10 cellular contexts compared by ENCODE assay signal in the genomic region with DNA sequence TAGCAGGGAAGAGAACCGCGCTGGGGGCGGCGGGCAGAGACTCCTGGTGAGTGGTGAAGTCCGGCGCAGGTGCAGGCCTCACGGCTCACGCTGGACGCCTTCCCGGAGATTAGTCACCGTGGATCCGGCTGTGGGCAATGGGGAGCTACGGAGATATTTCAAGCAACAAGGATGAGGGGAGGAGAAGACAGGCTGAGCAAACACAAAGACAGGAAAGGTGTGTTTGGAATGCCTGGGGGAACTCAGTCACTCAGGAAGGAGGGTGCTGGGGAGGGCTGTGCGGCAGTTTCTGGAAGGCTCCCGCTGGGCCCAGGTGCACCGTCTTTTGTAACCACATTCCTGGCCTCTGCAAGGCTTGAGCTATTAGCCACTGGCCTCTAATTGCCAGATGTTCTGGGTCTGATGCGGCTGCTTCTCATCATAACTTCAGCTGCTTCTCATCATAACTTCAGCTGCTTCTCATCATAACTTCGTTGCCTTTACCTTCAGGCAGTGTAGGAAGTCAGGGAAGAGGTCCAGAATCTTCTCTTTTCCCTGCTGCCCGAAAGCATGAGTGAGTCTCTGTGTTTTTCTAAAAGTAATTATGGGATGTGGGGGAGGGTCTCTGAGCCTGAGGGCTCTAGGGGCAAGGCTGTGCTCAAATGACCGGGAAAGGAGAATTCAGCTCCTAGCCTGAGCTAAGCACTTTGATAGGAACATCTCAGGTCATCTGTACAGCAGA.
DNase-seq lines count a peak whose midpoint lies in the region; ATAC-seq, FAIRE-seq and TF ChIP-seq lines count a peak whose summit lies in the region.
"Had no signal": no experiment of that assay in that cellular context is flagged by ENCODE, and none has a peak within 500 bp of the region (broad histone marks: within the 10 kb centered on the region; RNA-seq: fewer than 3 reads in every experiment).

No MANE protein-coding gene starts in this region.

- H3K9ac ChIP-seq in astrocyte (ENCODE audit: low read length): peak overlapping the region; percentile 45
- H3K9ac ChIP-seq in skeletal muscle satellite cell (ENCODE audit: low read depth, low read length): no peak overlapping the region

- H3K27ac Mint-ChIP-seq in astrocyte (ENCODE audit: unreplicated experiment): peak overlapping the region; percentile 16
- H3K27ac Mint-ChIP-seq: activated CD4-positive, alpha-beta memory T cell treated with anti-CD3 and anti-CD28 coated beads for 36 hours had no signal

- H3K4me1 Mint-ChIP-seq in astrocyte (ENCODE audit: low read depth, unreplicated experiment): peaks cover 15% of the 10 kb centered on the region

- H3K9me3 ChIP-seq in astrocyte (ENCODE audit: insufficient read depth, low read depth, low read length): no peaks in the 10 kb centered on the region
- no peaks in the 10 kb centered on the region for H3K9me3 ChIP-seq in iPS-18c (ENCODE audit: control insufficient read depth, insufficient read depth, low read length)
- no peaks in the 10 kb centered on the region for H3K9me3 ChIP-seq in skeletal muscle satellite cell (replicated peaks; ENCODE audit: low read length)
- no peaks in the 10 kb centered on the region for H3K9me3 ChIP-seq in OCI-LY7 (ENCODE audit: low read length)

- no peak for TF ChIP-seq CTCF in astrocyte (IDR thresholded peaks at IDR 0.05; ENCODE audit: insufficient read depth, low read depth, low read length)
- TF ChIP-seq CTCF in OCI-LY7 (conservative IDR thresholded peaks at IDR 0.05; ENCODE audit: low read length): no peak

- no peaks in the 10 kb centered on the region for H4K20me1 ChIP-seq in astrocyte (ENCODE audit: insufficient read depth, low read length)
- no peaks in the 10 kb centered on the region for H4K20me1 ChIP-seq in OCI-LY7 (ENCODE audit: insufficient read depth, low read length)

- peaks cover 9% of the 10 kb centered on the region for H3K9me3 Mint-ChIP-seq in astrocyte (ENCODE audit: unreplicated experiment)
- H3K9me3 Mint-ChIP-seq: activated CD4-positive, alpha-beta memory T cell treated with anti-CD3 and anti-CD28 coated beads for 36 hours had no signal

- H3K4me3 Mint-ChIP-seq in astrocyte (ENCODE audit: unreplicated experiment): no peak overlapping the region
- H3K4me3 Mint-ChIP-seq: activated CD4-positive, alpha-beta memory T cell treated with anti-CD3 and anti-CD28 coated beads for 36 hours had no signal

- H3K79me2 ChIP-seq in astrocyte (ENCODE audit: insufficient read depth, low read length) (no peaks in the 10 kb centered on the region), OCI-LY7 (ENCODE audit: insufficient read depth, low read depth, low read length) (no peaks in the 10 kb centered on the region)

- peaks cover 22% of the 10 kb centered on the region for H3K36me3 Mint-ChIP-seq in astrocyte (ENCODE audit: low read depth, unreplicated experiment)
- H3K36me3 Mint-ChIP-seq: activated CD4-positive, alpha-beta memory T cell treated with anti-CD3 and anti-CD28 coated beads for 36 hours had no signal

- no peak for FAIRE-seq in astrocyte (lab: Jason Lieb, UNC)
- FAIRE-seq: endometrium had no signal

- DNase-seq in HS-5 (ENCODE audit: low read depth) (peak; percentile 80), astrocyte (ENCODE audit: low read depth) (peak; percentile 90), OCI-LY7 (ENCODE audit: low spot score) (no peak), NCI-H1436 (lab: John Stamatoyannopoulos, UW) (no peak), HUDEP-2 (lab: John Stamatoyannopoulos, UW; ENCODE audit: unreplicated experiment in 76 of 76) (no peak)
- DNase-seq: activated CD4-positive, alpha-beta memory T cell treated with anti-CD3 and anti-CD28 coated beads for 36 hours had no signal

- no TSS peak for BruUV-seq in OCI-LY7 (replicated peaks; lab: Mats Ljungman, UMichigan)

- H3K4me1 ChIP-seq in astrocyte (ENCODE audit: insufficient read depth, low read length) (peaks cover 17% of the 10 kb centered on the region), skeletal muscle satellite cell (ENCODE audit: control insufficient read depth, insufficient read depth, low read length) (peaks cover 29% of the 10 kb centered on the region), OCI-LY7 (ENCODE audit: insufficient read depth, low read length, poor library complexity, severe bottlenecking) (no peaks in the 10 kb centered on the region)

- CTCF ChIA-PET in OCI-LY7 (lab: Charles Lee; ENCODE audit: unreplicated experiment): no interaction called here

- H3K4me2 ChIP-seq in astrocyte (ENCODE audit: low read length): peak overlapping the region; percentile 56
- peak overlapping the region; percentile 17 for H3K4me2 ChIP-seq in skeletal muscle satellite cell (ENCODE audit: low read length)
- no peak overlapping the region for H3K4me2 ChIP-seq in OCI-LY7 (ENCODE audit: low read length)

- H3K36me3 ChIP-seq in astrocyte (ENCODE audit: insufficient read depth, low read length) (peaks cover 13% of the 10 kb centered on the region), skeletal muscle satellite cell (ENCODE audit: insufficient read depth, low read length) (peaks cover 13% of the 10 kb centered on the region), OCI-LY7 (ENCODE audit: insufficient read depth, low read length) (no peaks in the 10 kb centered on the region)

- H3K27ac ChIP-seq in astrocyte (ENCODE audit: low read depth, low read length) (peak overlapping the region; percentile 66), OCI-LY7 (ENCODE audit: low read depth, low read length, poor library complexity, severe bottlenecking) (no peak overlapping the region)

- no peaks in the 10 kb centered on the region for H3K27me3 ChIP-seq in astrocyte (ENCODE audit: insufficient read depth, low read length)
- no peaks in the 10 kb centered on the region for H3K27me3 ChIP-seq in skeletal muscle satellite cell (ENCODE audit: control insufficient read depth, insufficient read depth, low read length)

- H3K4me3 ChIP-seq in astrocyte (ENCODE audit: insufficient read depth, low read depth, low read length) (no peak overlapping the region), iPS-18c (ENCODE audit: insufficient read depth, low read depth, low read length) (peak overlapping the region; percentile 36; the same call in 1 of the 2 replicates), skeletal muscle satellite cell (ENCODE audit: low read length) (no peak overlapping the region), OCI-LY7 (ENCODE audit: low read depth, low read length, poor library complexity, severe bottlenecking) (no peak overlapping the region)

- intact Hi-C loops in OCI-LY7 (cut with micrococcal nuclease; ENCODE audit: unreplicated experiment): no loop called here

- no peak overlapping the region for H2AFZ ChIP-seq in astrocyte (ENCODE audit: low read depth, low read length)
- no peak overlapping the region for H2AFZ ChIP-seq in OCI-LY7 (ENCODE audit: low read length)

- H3K9me2 ChIP-seq in OCI-LY7 (ENCODE audit: insufficient read depth, low read length): no peaks in the 10 kb centered on the region

- H3K27me3 Mint-ChIP-seq in astrocyte (ENCODE audit: low read depth, unreplicated experiment): peaks cover 4% of the 10 kb centered on the region

- ATAC-seq in HG02885 (IDR thresholded peaks at IDR 0.05; ENCODE audit: poor library complexity, unreplicated experiment): no peak

- POLR2A ChIA-PET in OCI-LY7 (lab: Charles Lee): interaction anchor here (0.6 kb wide), 2 partner anchors 32 to 1192 kb away, joined by 3 read pairs; no protein-coding TSS in a partner anchor

Comparison
In these comparisons a context has a peak if more than half of its experiments do, and no peak if none do; other contexts are left out.
1. DNase-seq: peak in HS-5 (single experiment) and astrocyte (single experiment); none in OCI-LY7 (single experiment), NCI-H1436 (single experiment) and HUDEP-2 (0 of 76).